19 cellular contexts compared by ENCODE assay signal in genomic region chr12:120831648-120832267, GRCh38.
DNase-seq lines count a peak whose midpoint lies in the region; ATAC-seq and TF ChIP-seq lines count a peak whose summit lies in the region.
"Had no signal": no experiment of that assay in that cellular context is flagged by ENCODE, and none has a peak within 500 bp of the region (broad histone marks: within the 10 kb centered on the region; RNA-seq: fewer than 3 reads in every experiment).

No MANE protein-coding gene starts in this region.

- intact Hi-C loops in cardiac septum (cut with DNase I), result loop anchor here (5.0 kb wide), 1 partner anchor 76 kb away; no protein-coding TSS in a partner anchor

- no peak for TF ChIP-seq CTCF in cardiac muscle cell (IDR thresholded peaks at IDR 0.05; ENCODE audit: low read depth, low read length)

- H3K4me3 Mint-ChIP-seq in stimulated activated memory B cell treated with anti-CD40 and anti-IgM and Interleukin-4, amounts not matched to agents 10 μg/mL and 1 μg/mL and 100 μg/mL, for 72 hours, result no peak overlapping the region
- H3K4me3 Mint-ChIP-seq: memory B cell had no signal

- H3K27ac Mint-ChIP-seq in stimulated activated memory B cell treated with anti-CD40 and anti-IgM and Interleukin-4, amounts not matched to agents 10 μg/mL and 1 μg/mL and 100 μg/mL, for 72 hours, result no peak overlapping the region
- H3K27ac Mint-ChIP-seq: memory B cell had no signal

- peaks cover 53% of the 10 kb centered on the region for H3K4me1 Mint-ChIP-seq in stimulated activated memory B cell treated with anti-CD40 and anti-IgM and Interleukin-4, amounts not matched to agents 10 μg/mL and 1 μg/mL and 100 μg/mL, for 72 hours

- H3K4me3 ChIP-seq in cardiac muscle cell, result no peak overlapping the region
- H3K4me3 ChIP-seq: ascending aorta, coronary artery, spleen had no signal

- DNase-seq in cardiac muscle cell (ENCODE audit: low read depth in 1 of 2, low spot score in 1 of 2), result no peak
- no peak for DNase-seq in cardiac septum (ENCODE audit: low spot score)
- DNase-seq in superior temporal gyrus (ENCODE audit: extremely low spot score), result peak; percentile 60
- DNase-seq in AML-193 (lab: John Stamatoyannopoulos, UW), result no peak
- DNase-seq: activated CD4-positive, alpha-beta T cell treated with anti-CD3 and anti-CD28 coated beads, Interleukin-2, amount 50 U/mL, for 1 hour; activated naive CD4-positive, alpha-beta T cell; CD4-positive, CD25-positive, alpha-beta regulatory T cell; DMS53; foreskin fibroblast; NCI-H2029 treated with DMSO at 0.1 percent for 48 hours; NCI-H510A treated with DMSO at 0.1 percent for 48 hours; spleen had no signal

- H3K27me3 ChIP-seq in cardiac muscle cell, result no peaks in the 10 kb centered on the region
- no peaks in the 10 kb centered on the region for H3K27me3 ChIP-seq in layer of hippocampus (ENCODE audit: control insufficient read depth, insufficient read depth, low read length)
- H3K27me3 ChIP-seq: ascending aorta, spleen had no signal

- H3K9me3 ChIP-seq in cardiac muscle cell (ENCODE audit: low read depth), result no peaks in the 10 kb centered on the region
- H3K9me3 ChIP-seq: ascending aorta, spleen had no signal

- peak overlapping the region; percentile 99 for H3K27ac ChIP-seq in cardiac muscle cell
- peak overlapping the region; percentile 54 for H3K27ac ChIP-seq in angular gyrus (ENCODE audit: low read depth, low read length)
- H3K27ac ChIP-seq in layer of hippocampus (ENCODE audit: low read depth, low read length), result peak overlapping the region; percentile 62
- H3K27ac ChIP-seq: ascending aorta, coronary artery had no signal

- no peaks in the 10 kb centered on the region for H3K9me3 Mint-ChIP-seq in stimulated activated memory B cell treated with anti-CD40 and anti-IgM and Interleukin-4, amounts not matched to agents 10 μg/mL and 1 μg/mL and 100 μg/mL, for 72 hours
- H3K9me3 Mint-ChIP-seq: CD4-positive, CD25-positive, alpha-beta regulatory T cell; memory B cell had no signal

- H3K27me3 Mint-ChIP-seq in stimulated activated memory B cell treated with anti-CD40 and anti-IgM and Interleukin-4, amounts not matched to agents 10 μg/mL and 1 μg/mL and 100 μg/mL, for 72 hours, result no peaks in the 10 kb centered on the region
- H3K27me3 Mint-ChIP-seq: CD4-positive, CD25-positive, alpha-beta regulatory T cell; memory B cell had no signal

- H3K4me1 ChIP-seq in cardiac muscle cell (ENCODE audit: low read depth), result peaks cover 61% of the 10 kb centered on the region

- no peak for ATAC-seq in HG03280 (IDR thresholded peaks at IDR 0.05; ENCODE audit: unreplicated experiment)
- no peak for ATAC-seq in stimulated activated memory B cell treated with anti-CD40 and anti-IgM and Interleukin-4, amounts not matched to agents 10 μg/mL and 1 μg/mL and 100 μg/mL, for 72 hours

- H3K36me3 ChIP-seq in cardiac muscle cell, result no peaks in the 10 kb centered on the region
- H3K36me3 ChIP-seq: ascending aorta, spleen had no signal

- no peaks in the 10 kb centered on the region for H3K36me3 Mint-ChIP-seq in stimulated activated memory B cell treated with anti-CD40 and anti-IgM and Interleukin-4, amounts not matched to agents 10 μg/mL and 1 μg/mL and 100 μg/mL, for 72 hours
- H3K36me3 Mint-ChIP-seq: CD4-positive, CD25-positive, alpha-beta regulatory T cell had no signal
